ENCODE assay signal across 8 cellular contexts in the genomic region with DNA sequence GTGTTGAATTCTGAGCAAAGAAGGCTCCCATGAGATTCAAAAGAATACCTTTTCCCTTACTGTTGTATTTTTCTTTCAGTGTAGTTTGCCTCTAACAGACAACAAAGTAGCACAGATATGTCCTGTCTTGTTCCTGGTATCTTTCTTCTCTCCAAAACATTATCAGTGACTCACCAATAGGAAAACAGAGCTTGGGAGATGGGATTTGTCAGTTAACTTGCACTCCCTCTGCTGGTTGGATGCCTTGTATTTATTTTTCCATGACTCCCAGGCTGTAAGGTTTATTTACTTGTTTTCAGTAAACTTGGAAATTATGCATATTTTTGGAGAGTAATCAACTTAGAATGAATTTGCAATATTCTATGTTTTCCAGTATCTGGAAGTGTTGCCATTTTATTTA.
DNase-seq lines count a peak whose midpoint lies in the region; ATAC-seq and TF ChIP-seq lines count a peak whose summit lies in the region.

No MANE protein-coding gene starts in this region.

- H3K4me1 ChIP-seq in BE2C, result no peaks in the 10 kb centered on the region

- peaks cover 5% of the 10 kb centered on the region; the same call in 1 of the 2 replicates for H3K27me3 ChIP-seq in BE2C

- peak; percentile 37 for DNase-seq in BE2C
- peak; percentile 87 for DNase-seq in LHCN-M2 (ENCODE audit: low read depth)
- peak; percentile 65 to 74 for DNase-seq in cardiac fibroblast (ENCODE audit: low read depth in 2 of 2)
- peak; percentile 59 for DNase-seq in medulla oblongata (ENCODE audit: extremely low spot score)
- DNase-seq in mesenteric fat pad (ENCODE audit: low spot score), result no peak

- peak; percentile 67 for TF ChIP-seq CTCF in BE2C (IDR thresholded peaks at IDR 0.05; ENCODE audit: low read depth, low read length)
- TF ChIP-seq CTCF in cardiac fibroblast (IDR thresholded peaks at IDR 0.05; ENCODE audit: low read depth, low read length), result peak; percentile 31

- H3K36me3 ChIP-seq in BE2C, result no peaks in the 10 kb centered on the region

- ATAC-seq in HG03442 (IDR thresholded peaks at IDR 0.05; ENCODE audit: unreplicated experiment) (no peak), HG03439 (IDR thresholded peaks at IDR 0.05; ENCODE audit: unreplicated experiment) (no peak), HG03175 (IDR thresholded peaks at IDR 0.05; ENCODE audit: unreplicated experiment) (no peak)

- H3K9me3 ChIP-seq in BE2C, result no peaks in the 10 kb centered on the region; the same call in 1 of the 2 replicates

- H3K4me3 ChIP-seq in BE2C (ENCODE audit: low read depth, low read length) (no peak overlapping the region), cardiac fibroblast (replicated peaks in 1 of 2; ENCODE audit: low read depth in 2 of 2, low read length in 2 of 2) (no peak overlapping the region)
